Comparison of ENCODE assay signal across 1 cellular context in genomic region chr20:41029150-41029872, GRCh38.
TF ChIP-seq lines count a peak whose summit lies in the region.

No MANE protein-coding gene starts in this region.

TF ChIP-seq in GM12878, 131 proteins besides CTCF, POLR2A, EP300 and RAD21 (continued from another document):
- TF ChIP-seq, protein P1, sequence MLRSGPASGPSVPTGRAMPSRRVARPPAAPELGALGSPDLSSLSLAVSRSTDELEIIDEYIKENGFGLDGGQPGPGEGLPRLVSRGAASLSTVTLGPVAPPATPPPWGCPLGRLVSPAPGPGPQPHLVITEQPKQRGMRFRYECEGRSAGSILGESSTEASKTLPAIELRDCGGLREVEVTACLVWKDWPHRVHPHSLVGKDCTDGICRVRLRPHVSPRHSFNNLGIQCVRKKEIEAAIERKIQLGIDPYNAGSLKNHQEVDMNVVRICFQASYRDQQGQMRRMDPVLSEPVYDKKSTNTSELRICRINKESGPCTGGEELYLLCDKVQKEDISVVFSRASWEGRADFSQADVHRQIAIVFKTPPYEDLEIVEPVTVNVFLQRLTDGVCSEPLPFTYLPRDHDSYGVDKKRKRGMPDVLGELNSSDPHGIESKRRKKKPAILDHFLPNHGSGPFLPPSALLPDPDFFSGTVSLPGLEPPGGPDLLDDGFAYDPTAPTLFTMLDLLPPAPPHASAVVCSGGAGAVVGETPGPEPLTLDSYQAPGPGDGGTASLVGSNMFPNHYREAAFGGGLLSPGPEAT (IDR thresholded peaks at IDR 0.05; ENCODE audit: low read depth) = no peak
- no peak for TF ChIP-seq CEBPB (IDR thresholded peaks at IDR 0.05; ENCODE audit: borderline replicate concordance in 1 of 2, low read depth in 2 of 2, low read length in 2 of 2)
